In the genomic region with DNA sequence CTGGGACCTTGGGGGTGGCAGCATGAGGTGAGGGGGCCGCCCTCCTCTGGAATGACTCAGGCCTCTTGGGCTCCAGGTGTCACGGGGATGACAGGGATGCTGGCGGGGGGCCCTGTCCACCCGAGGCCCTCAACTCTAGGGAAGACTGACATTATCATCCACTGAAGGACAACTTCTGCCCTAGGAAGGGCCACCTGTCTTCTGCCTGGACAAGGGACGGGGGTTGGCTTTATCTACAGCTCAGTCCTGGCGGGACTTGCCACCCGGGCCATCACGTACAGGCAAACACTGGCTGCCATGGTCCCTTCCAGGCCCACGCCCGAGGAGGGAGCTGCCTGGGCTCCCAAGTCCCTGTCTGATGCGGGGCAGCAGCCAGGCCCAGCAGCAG, we compare ENCODE assay signal across 13 cellular contexts.
A peak's percentile ranks its signal among the peaks of the same experiment; 100 is the strongest.
DNase-seq lines count a peak whose midpoint lies in the region; ATAC-seq, FAIRE-seq and TF ChIP-seq lines count a peak whose summit lies in the region.
"Had no signal": no experiment of that assay in that cellular context is flagged by ENCODE, and none has a peak within 500 bp of the region (broad histone marks: within the 10 kb centered on the region; RNA-seq: fewer than 3 reads in every experiment).

No MANE protein-coding gene starts in this region.

- no peak overlapping the region for H3K27ac ChIP-seq in CD8-positive, alpha-beta memory T cell (ENCODE audit: low read depth, low read length)
- no peak overlapping the region for H3K27ac ChIP-seq in HEK293 (ENCODE audit: extremely low read depth, low read depth, low read length)
- no peak overlapping the region for H3K27ac ChIP-seq in K562 (ENCODE audit: extremely low read depth, low read depth, low read length)
- H3K27ac ChIP-seq in osteoblast (ENCODE audit: low read depth, low read length), result peak overlapping the region; percentile 13
- H3K27ac ChIP-seq: BLaER1 treated with 17β-estradiol and CSF1 and Interleukin-3, amounts not matched to agents 10 nM and 100 nM had no signal

- BruUV-seq in K562 (replicated peaks; lab: Mats Ljungman, UMichigan), result no TSS peak

- peaks cover 16 to 29% (median 19%) of the 10 kb centered on the region in 3 donors for H3K4me1 Mint-ChIP-seq in CD8-positive, alpha-beta memory T cell

- H3K79me2 ChIP-seq in K562 (ENCODE audit: control insufficient read depth, insufficient read depth, low read length) (no peaks in the 10 kb centered on the region), osteoblast (ENCODE audit: insufficient read depth, low read length) (peaks cover 9% of the 10 kb centered on the region)

- no peak overlapping the region for H3K4me3 Mint-ChIP-seq in CD8-positive, alpha-beta memory T cell

- peaks cover 11% of the 10 kb centered on the region for H3K4me1 ChIP-seq in CD8-positive, alpha-beta memory T cell (ENCODE audit: insufficient read depth, low read length)
- no peaks in the 10 kb centered on the region for H3K4me1 ChIP-seq in HEK293 (ENCODE audit: control insufficient read depth, insufficient read depth, low read length)
- peaks cover 0 to 11% of the 10 kb centered on the region in 2 experiments; a peak in 2 of 5 replicates for H3K4me1 ChIP-seq in K562 (replicated peaks in 1 of 2; ENCODE audit: control insufficient read depth in 2 of 2, insufficient read depth in 2 of 2, low read length in 2 of 2)
- peaks cover 21% of the 10 kb centered on the region for H3K4me1 ChIP-seq in osteoblast (ENCODE audit: insufficient read depth, low read length)

- no peak for TF ChIP-seq RAD21 in K562 (CRISPR knock-in tag; conservative IDR thresholded peaks at IDR 0.05 in 1 of 2, IDR thresholded peaks at IDR 0.05 in 1 of 2)

- TF ChIP-seq POLR2A in K562 (conservative IDR thresholded peaks at IDR 0.05), result no peak

- no peak for DNase-seq in CD8-positive, alpha-beta memory T cell
- DNase-seq in K562 (ENCODE audit: extremely low read depth in 1 of 4, low spot score in 3 of 4) (no peak), osteoblast (ENCODE audit: insufficient read length, low spot score, missing footprints) (no peak), GF-D8 (lab: John Stamatoyannopoulos, UW) (no peak), NCI-H2171 treated with DMSO at 0.1 percent for 48 hours (lab: John Stamatoyannopoulos, UW) (no peak), islet precursor cell (no peak)
- DNase-seq: activated CD4-positive, alpha-beta T cell treated with anti-CD3 and anti-CD28 coated beads, Interleukin-2, amount 50 U/mL, for 48 hours; dermis blood vessel endothelial cell; NCI-H146; stimulated activated CD4-positive, alpha-beta T cell treated with anti-CD3 and anti-CD28 coated beads, Interleukin-2, amount 100 ng/mL, for 24 hours had no signal

- no peak overlapping the region for H3K4me2 ChIP-seq in K562 (ENCODE audit: insufficient read depth, low read length)
- H3K4me2 ChIP-seq in osteoblast (ENCODE audit: insufficient read depth, low read length), result no peak overlapping the region

- in situ Hi-C loops in K562 (cut with MboI), result loop anchor here (5.0 kb wide), 1 partner anchor 211 kb away; no protein-coding TSS in a partner anchor

- POLR2A ChIA-PET in CD8-positive, alpha-beta memory T cell (lab: Charles Lee), result interaction anchor here (2.0 kb wide), 1 partner anchor 207 kb away, joined by 8 read pairs; no protein-coding TSS in a partner anchor
- POLR2A ChIA-PET in HEK293 (lab: Yijun Ruan, JAX), result no interaction called here
- POLR2A ChIA-PET in K562 (lab: Yijun Ruan, JAX), result no interaction called here

- no peaks in the 10 kb centered on the region for H3K36me3 ChIP-seq in CD8-positive, alpha-beta memory T cell (ENCODE audit: insufficient read depth, low read length)
- H3K36me3 ChIP-seq in HEK293 (ENCODE audit: control insufficient read depth in 2 of 2, insufficient read depth in 1 of 2, low read length in 2 of 2) (peaks cover 0 to 48% of the 10 kb centered on the region in 2 experiments; a peak in 2 of 3 replicates), K562 (ENCODE audit: control insufficient read depth, insufficient read depth, low read length) (peaks cover 2% of the 10 kb centered on the region; the same call in 1 of the 3 replicates), osteoblast (ENCODE audit: insufficient read depth, low read length) (peaks cover 49% of the 10 kb centered on the region)

- H3K9me3 ChIP-seq in CD8-positive, alpha-beta memory T cell (ENCODE audit: low read length), result no peaks in the 10 kb centered on the region
- H3K9me3 ChIP-seq in HEK293 (ENCODE audit: control insufficient read depth, insufficient read depth, low read depth, low read length) (no peaks in the 10 kb centered on the region), K562 (replicated peaks; ENCODE audit: control insufficient read depth, insufficient read depth, low read depth, low read length) (no peaks in the 10 kb centered on the region), osteoblast (ENCODE audit: low read depth, low read length) (no peaks in the 10 kb centered on the region)
- H3K9me3 ChIP-seq: BLaER1 treated with 17β-estradiol and CSF1 and Interleukin-3, amounts not matched to agents 10 nM and 100 nM had no signal

- H3K9ac ChIP-seq in K562 (ENCODE audit: insufficient read depth in 1 of 2, low read depth in 2 of 2, low read length in 2 of 2), result no peak overlapping the region
- H3K9ac ChIP-seq: BLaER1 treated with 17β-estradiol and CSF1 and Interleukin-3, amounts not matched to agents 10 nM and 100 nM had no signal

- no peaks in the 10 kb centered on the region for H3K9me3 Mint-ChIP-seq in CD8-positive, alpha-beta memory T cell

- TF ChIP-seq CTCF in HEK293 (tag by site-specific recombination; IDR thresholded peaks at IDR 0.05), result no peak
- no peak for TF ChIP-seq CTCF in K562 (IDR thresholded peaks at IDR 0.05 in 2 of 3, conservative IDR thresholded peaks at IDR 0.05 in 1 of 3; ENCODE audit: insufficient read depth in 2 of 3, low read depth in 1 of 3, low read length in 3 of 3)
- no peak for TF ChIP-seq CTCF in osteoblast (IDR thresholded peaks at IDR 0.05; ENCODE audit: extremely low read depth, low read depth, low read length)

- no peak for TF ChIP-seq EP300 in K562 (IDR thresholded peaks at IDR 0.05; ENCODE audit: low read length)

- no peak for FAIRE-seq in K562 (lab: Jason Lieb, UNC)

- H3K4me3 ChIP-seq in CD8-positive, alpha-beta memory T cell (ENCODE audit: low read length), result no peak overlapping the region
- no peak overlapping the region for H3K4me3 ChIP-seq in HEK293 (ENCODE audit: low read depth, low read length)
- H3K4me3 ChIP-seq in K562, result no peak overlapping the region
- H3K4me3 ChIP-seq in osteoblast (ENCODE audit: insufficient read depth, low read length), result no peak overlapping the region
- H3K4me3 ChIP-seq: BLaER1 treated with 17β-estradiol and CSF1 and Interleukin-3, amounts not matched to agents 10 nM and 100 nM had no signal

- peaks cover 0 to 37% (median 0%) of the 10 kb centered on the region in 3 donors for H3K36me3 Mint-ChIP-seq in CD8-positive, alpha-beta memory T cell

- H3K27me3 Mint-ChIP-seq in CD8-positive, alpha-beta memory T cell, result peaks cover 0 to 1% of the 10 kb centered on the region in 2 donors

- intact Hi-C loops in K562 (cut with micrococcal nuclease), result loop anchor here (5.0 kb wide), 2 partner anchors 151 to 396 kb away; no protein-coding TSS in a partner anchor

- H3K9me1 ChIP-seq in K562 (ENCODE audit: control insufficient read depth, insufficient read depth, low read length), result no peaks in the 10 kb centered on the region

- no peak for ATAC-seq in K562
- ATAC-seq in GM21619 (IDR thresholded peaks at IDR 0.05; ENCODE audit: unreplicated experiment), result no peak

- H2AFZ ChIP-seq in K562 (ENCODE audit: low read depth, low read length) (no peak overlapping the region), osteoblast (ENCODE audit: low read length) (no peak overlapping the region)

- CTCF ChIA-PET in CD8-positive, alpha-beta memory T cell (lab: Charles Lee), result interaction anchor here (0.9 to 5.6 kb wide), 19 partner anchors 11 to 228 kb away, joined by 3 to 151 read pairs (median 5); no protein-coding TSS in a partner anchor
- CTCF ChIA-PET in HEK293 (lab: Yijun Ruan, JAX) (interaction anchor here (0.5 to 3.1 kb wide), 16 partner anchors 8 to 413 kb away, joined by 3 to 17 read pairs (median 4); no protein-coding TSS in a partner anchor), K562 (lab: Yijun Ruan, JAX; ENCODE audit: low intra/inter-chr PET ratio) (interaction anchor here (1.5 to 2.1 kb wide), 2 partner anchors 207 to 227 kb away, joined by 5 to 11 read pairs; no protein-coding TSS in a partner anchor)

- H3K27ac Mint-ChIP-seq in CD8-positive, alpha-beta memory T cell, result peak overlapping the region in 7 of 8 donors; percentile 14 to 90 (median 52)

- H3K27me3 ChIP-seq in CD8-positive, alpha-beta memory T cell (ENCODE audit: insufficient read depth, low read length, poor library complexity, severe bottlenecking), result no peaks in the 10 kb centered on the region
- peaks cover 3 to 31% of the 10 kb centered on the region in 2 experiments; a peak in 3 of 5 replicates for H3K27me3 ChIP-seq in K562 (ENCODE audit: control insufficient read depth in 2 of 2, insufficient read depth in 2 of 2, low read length in 2 of 2)
- H3K27me3 ChIP-seq in osteoblast (ENCODE audit: insufficient read depth, low read length), result no peaks in the 10 kb centered on the region
- H3K27me3 ChIP-seq: BLaER1 treated with 17β-estradiol and CSF1 and Interleukin-3, amounts not matched to agents 10 nM and 100 nM had no signal

- WGBS in K562 (ENCODE audit: insufficient coverage, low coverage, missing lambda C conversion rate), result 65% methylated on average over 3 of the region's 11 CpGs

- H4K20me1 ChIP-seq in K562 (replicated peaks; ENCODE audit: control insufficient read depth, insufficient read depth, low read length) (no peaks in the 10 kb centered on the region; the same call in 1 of the 2 replicates), osteoblast (ENCODE audit: insufficient read depth, low read length) (no peaks in the 10 kb centered on the region)

TF ChIP-seq in HEK293, 187 proteins besides CTCF, POLR2A, EP300 and RAD21:
- no peak for TF ChIP-seq ZNF610 (tag by site-specific recombination; IDR thresholded peaks at IDR 0.05; ENCODE audit: borderline replicate concordance)
- no peak for TF ChIP-seq ZNF324 (tag by site-specific recombination; IDR thresholded peaks at IDR 0.05)
- TF ChIP-seq ZIC2 (tag by site-specific recombination; IDR thresholded peaks at IDR 0.05), result 0 out of 2 replicates have a peak, but pooled peaks have one; percentile 2
- TF ChIP-seq YY2 (tag by site-specific recombination; IDR thresholded peaks at IDR 0.05), result no peak

TF ChIP-seq in K562, 482 proteins besides CTCF, POLR2A, EP300 and RAD21:
- TF ChIP-seq POLR2G (IDR thresholded peaks at IDR 0.05; ENCODE audit: low read depth, low read length) (peak; percentile 62; the same call in 1 of the 2 replicates), FOXA1 (IDR thresholded peaks at IDR 0.05; ENCODE audit: borderline replicate concordance) (no peak)
